In the genomic region with DNA sequence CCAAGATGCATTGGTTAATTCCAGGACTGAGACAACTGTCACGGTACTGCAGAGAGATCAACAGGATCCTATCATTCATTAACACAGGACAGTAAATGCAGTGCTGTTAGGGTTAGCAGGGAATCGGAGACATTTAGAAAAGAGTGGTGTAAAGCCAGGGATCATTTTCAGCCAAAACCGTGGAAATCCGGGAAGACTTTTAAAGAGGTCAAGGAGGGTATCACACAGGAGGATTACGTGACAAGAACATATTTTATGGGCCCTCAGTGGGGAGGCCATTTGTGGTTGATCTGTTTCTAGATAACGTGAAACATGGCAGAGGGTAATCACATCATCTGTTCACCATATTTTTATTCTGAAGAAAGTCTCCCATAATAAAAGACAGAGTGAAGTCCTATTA, we compare ENCODE assay signal across 1 cellular context.
TF ChIP-seq lines count a peak whose summit lies in the region.

No MANE protein-coding gene starts in this region.

TF ChIP-seq in GM23338, 12 proteins besides CTCF, POLR2A, EP300 and RAD21 (continued from another document):
- TF ChIP-seq, protein P1, sequence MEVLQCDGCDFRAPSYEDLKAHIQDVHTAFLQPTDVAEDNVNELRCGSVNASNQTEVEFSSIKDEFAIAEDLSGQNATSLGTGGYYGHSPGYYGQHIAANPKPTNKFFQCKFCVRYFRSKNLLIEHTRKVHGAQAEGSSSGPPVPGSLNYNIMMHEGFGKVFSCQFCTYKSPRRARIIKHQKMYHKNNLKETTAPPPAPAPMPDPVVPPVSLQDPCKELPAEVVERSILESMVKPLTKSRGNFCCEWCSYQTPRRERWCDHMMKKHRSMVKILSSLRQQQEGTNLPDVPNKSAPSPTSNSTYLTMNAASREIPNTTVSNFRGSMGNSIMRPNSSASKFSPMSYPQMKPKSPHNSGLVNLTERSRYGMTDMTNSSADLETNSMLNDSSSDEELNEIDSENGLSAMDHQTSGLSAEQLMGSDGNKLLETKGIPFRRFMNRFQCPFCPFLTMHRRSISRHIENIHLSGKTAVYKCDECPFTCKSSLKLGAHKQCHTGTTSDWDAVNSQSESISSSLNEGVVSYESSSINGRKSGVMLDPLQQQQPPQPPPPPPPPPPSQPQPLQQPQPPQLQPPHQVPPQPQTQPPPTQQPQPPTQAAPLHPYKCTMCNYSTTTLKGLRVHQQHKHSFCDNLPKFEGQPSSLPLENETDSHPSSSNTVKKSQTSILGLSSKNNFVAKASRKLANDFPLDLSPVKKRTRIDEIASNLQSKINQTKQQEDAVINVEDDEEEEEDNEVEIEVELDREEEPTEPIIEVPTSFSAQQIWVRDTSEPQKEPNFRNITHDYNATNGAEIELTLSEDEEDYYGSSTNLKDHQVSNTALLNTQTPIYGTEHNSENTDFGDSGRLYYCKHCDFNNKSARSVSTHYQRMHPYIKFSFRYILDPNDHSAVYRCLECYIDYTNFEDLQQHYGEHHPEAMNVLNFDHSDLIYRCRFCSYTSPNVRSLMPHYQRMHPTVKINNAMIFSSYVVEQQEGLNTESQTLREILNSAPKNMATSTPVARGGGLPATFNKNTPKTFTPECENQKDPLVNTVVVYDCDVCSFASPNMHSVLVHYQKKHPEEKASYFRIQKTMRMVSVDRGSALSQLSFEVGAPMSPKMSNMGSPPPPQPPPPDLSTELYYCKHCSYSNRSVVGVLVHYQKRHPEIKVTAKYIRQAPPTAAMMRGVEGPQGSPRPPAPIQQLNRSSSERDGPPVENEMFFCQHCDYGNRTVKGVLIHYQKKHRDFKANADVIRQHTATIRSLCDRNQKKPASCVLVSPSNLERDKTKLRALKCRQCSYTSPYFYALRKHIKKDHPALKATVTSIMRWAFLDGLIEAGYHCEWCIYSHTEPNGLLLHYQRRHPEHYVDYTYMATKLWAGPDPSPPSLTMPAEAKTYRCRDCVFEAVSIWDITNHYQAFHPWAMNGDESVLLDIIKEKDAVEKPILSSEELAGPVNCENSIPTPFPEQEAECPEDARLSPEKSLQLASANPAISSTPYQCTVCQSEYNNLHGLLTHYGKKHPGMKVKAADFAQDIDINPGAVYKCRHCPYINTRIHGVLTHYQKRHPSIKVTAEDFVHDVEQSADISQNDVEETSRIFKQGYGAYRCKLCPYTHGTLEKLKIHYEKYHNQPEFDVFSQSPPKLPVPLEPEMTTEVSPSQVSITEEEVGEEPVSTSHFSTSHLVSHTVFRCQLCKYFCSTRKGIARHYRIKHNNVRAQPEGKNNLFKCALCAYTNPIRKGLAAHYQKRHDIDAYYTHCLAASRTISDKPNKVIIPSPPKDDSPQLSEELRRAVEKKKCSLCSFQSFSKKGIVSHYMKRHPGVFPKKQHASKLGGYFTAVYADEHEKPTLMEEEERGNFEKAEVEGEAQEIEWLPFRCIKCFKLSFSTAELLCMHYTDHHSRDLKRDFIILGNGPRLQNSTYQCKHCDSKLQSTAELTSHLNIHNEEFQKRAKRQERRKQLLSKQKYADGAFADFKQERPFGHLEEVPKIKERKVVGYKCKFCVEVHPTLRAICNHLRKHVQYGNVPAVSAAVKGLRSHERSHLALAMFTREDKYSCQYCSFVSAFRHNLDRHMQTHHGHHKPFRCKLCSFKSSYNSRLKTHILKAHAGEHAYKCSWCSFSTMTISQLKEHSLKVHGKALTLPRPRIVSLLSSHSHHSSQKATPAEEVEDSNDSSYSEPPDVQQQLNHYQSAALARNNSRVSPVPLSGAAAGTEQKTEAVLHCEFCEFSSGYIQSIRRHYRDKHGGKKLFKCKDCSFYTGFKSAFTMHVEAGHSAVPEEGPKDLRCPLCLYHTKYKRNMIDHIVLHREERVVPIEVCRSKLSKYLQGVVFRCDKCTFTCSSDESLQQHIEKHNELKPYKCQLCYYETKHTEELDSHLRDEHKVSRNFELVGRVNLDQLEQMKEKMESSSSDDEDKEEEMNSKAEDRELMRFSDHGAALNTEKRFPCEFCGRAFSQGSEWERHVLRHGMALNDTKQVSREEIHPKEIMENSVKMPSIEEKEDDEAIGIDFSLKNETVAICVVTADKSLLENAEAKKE (CRISPR knock-in tag; IDR thresholded peaks at IDR 0.05), result no peak
- TF ChIP-seq EZH2phosphoT487 (IDR thresholded peaks at IDR 0.05; ENCODE audit: unreplicated experiment), result no peak
- TF ChIP-seq EZH2 (IDR thresholded peaks at IDR 0.05; ENCODE audit: low read depth, unreplicated experiment), result no peak
- no peak for TF ChIP-seq JUNB (IDR thresholded peaks at IDR 0.05; ENCODE audit: unreplicated experiment)
- no peak for TF ChIP-seq CREB1 (CRISPR knock-in tag; IDR thresholded peaks at IDR 0.05; ENCODE audit: low read depth)
- no peak for TF ChIP-seq NANOG (IDR thresholded peaks at IDR 0.05; ENCODE audit: borderline replicate concordance)
- no peak for TF ChIP-seq REST (IDR thresholded peaks at IDR 0.05; ENCODE audit: unreplicated experiment)
- no peak for TF ChIP-seq POLR2AphosphoS5 (IDR thresholded peaks at IDR 0.05; ENCODE audit: low read depth)
- no peak for TF ChIP-seq ZNF114 (CRISPR knock-in tag; IDR thresholded peaks at IDR 0.05)
- TF ChIP-seq ETS1 (IDR thresholded peaks at IDR 0.05), result no peak
- TF ChIP-seq ZNF331 (CRISPR knock-in tag; IDR thresholded peaks at IDR 0.05; ENCODE audit: low read depth), result no peak
